In genomic region chr7:139232893-139233292, GRCh38 we compare ENCODE assay signal across 8 cellular contexts. TPM values are rescaled to one million over a fixed set of nuclear protein-coding genes. Genes with fewer than 3 reads are reported as not detected.
DNase-seq lines count a peak whose midpoint lies in the region; ATAC-seq lines count a peak whose summit lies in the region.

No MANE protein-coding gene starts in this region.

- no peak overlapping the region for H2BK120ac ChIP-seq in neuronal stem cell (ENCODE audit: low read depth, low read length)

- no peaks in the 10 kb centered on the region for H3K27me3 Mint-ChIP-seq in T-cell

- no peak overlapping the region for H4K91ac ChIP-seq in neuronal stem cell (ENCODE audit: low read depth, low read length, poor library complexity)

- H3K36me3 ChIP-seq in neuronal stem cell (replicated peaks in 1 of 2; ENCODE audit: control insufficient read depth in 2 of 2, insufficient read depth in 2 of 2, low read length in 2 of 2): peaks cover 2 to 16% of the 10 kb centered on the region in 2 donors

- H3K4me3 ChIP-seq in right cardiac atrium (ENCODE audit: low read length) (peak overlapping the region; percentile 39), neuronal stem cell (ENCODE audit: low read length in 2 of 2) (peak overlapping the region in 1 of 2 donors; percentile 99)

- H3K27me3 ChIP-seq in right cardiac atrium (ENCODE audit: control insufficient read depth, insufficient read depth) (no peaks in the 10 kb centered on the region), neuronal stem cell (ENCODE audit: control insufficient read depth in 3 of 3, insufficient read depth in 3 of 3, low read depth in 1 of 3, low read length in 3 of 3) (no peaks in the 10 kb centered on the region)

- no peaks in the 10 kb centered on the region for H3K9me3 Mint-ChIP-seq in T-cell

- peaks cover 18% of the 10 kb centered on the region for H3K36me3 Mint-ChIP-seq in T-cell

- no peaks in the 10 kb centered on the region for H3K9me3 ChIP-seq in right cardiac atrium (ENCODE audit: control insufficient read depth, low read length)
- no peaks in the 10 kb centered on the region for H3K9me3 ChIP-seq in neuronal stem cell (replicated peaks in 1 of 2; ENCODE audit: control insufficient read depth in 2 of 2, insufficient read depth in 1 of 2, low read depth in 1 of 2, low read length in 2 of 2)

- H4K8ac ChIP-seq in neuronal stem cell (ENCODE audit: low read depth, low read length): no peak overlapping the region

- no peak overlapping the region for H3K4me2 ChIP-seq in neuronal stem cell (ENCODE audit: insufficient read depth, low read length, poor library complexity, severe bottlenecking)

- H3K79me1 ChIP-seq in neuronal stem cell (ENCODE audit: low read depth, low read length): peaks cover 10% of the 10 kb centered on the region

- no peak overlapping the region for H2BK5ac ChIP-seq in neuronal stem cell (ENCODE audit: low read length)

- intact Hi-C loops in right cardiac atrium (cut with DNase I) (no loop called here), cardiac septum (cut with DNase I) (loop anchor here (5.0 kb wide), 1 partner anchor 109 kb away; the partner anchor contains the start of gene FMC1)

- no peak overlapping the region for H2BK12ac ChIP-seq in neuronal stem cell (ENCODE audit: low read length)

- 29% methylated on average over 2 of the region's 2 CpGs for WGBS in right cardiac atrium
- WGBS in neuronal stem cell (ENCODE audit: extremely low coverage in 2 of 2, insufficient read length in 2 of 2, insufficient replicate concordance in 1 of 2), 2 donors: no CpG with 5 or more reads among the region's 2 CpGs

- CTCF ChIA-PET in T-cell (lab: Charles Lee): no interaction called here

- H3K14ac ChIP-seq in neuronal stem cell (ENCODE audit: low read length): no peak overlapping the region

- H3K27ac ChIP-seq in right cardiac atrium (ENCODE audit: low read length): no peak overlapping the region
- H3K27ac ChIP-seq in neuronal stem cell (replicated peaks; ENCODE audit: low read length): no peak overlapping the region

- H2BK15ac ChIP-seq in neuronal stem cell (ENCODE audit: low read length): no peak overlapping the region

- H2AFZ ChIP-seq in neuronal stem cell (ENCODE audit: low read length): no peak overlapping the region

- no peak overlapping the region for H3K23ac ChIP-seq in neuronal stem cell (ENCODE audit: low read depth, low read length, poor library complexity)

- peak overlapping the region; percentile 91 to 99 (median 93) for H3K4me3 Mint-ChIP-seq in T-cell

- peaks cover 39 to 44% (median 40%) of the 10 kb centered on the region in 3 donors for H3K4me1 Mint-ChIP-seq in T-cell

- no peak overlapping the region for H2AK5ac ChIP-seq in neuronal stem cell (ENCODE audit: low read depth, low read length)

- POLR2A ChIA-PET in T-cell (lab: Charles Lee): interaction anchor here in 1 of 2 donors (0.7 kb wide), 1 partner anchor 36 kb away, joined by 4 read pairs; no protein-coding TSS in a partner anchor

- H3K4ac ChIP-seq in neuronal stem cell (ENCODE audit: low read length): no peak overlapping the region

- no peak for ATAC-seq in right cardiac atrium
- ATAC-seq in T-cell (replicated peaks in 1 of 4): no peak
- ATAC-seq in HG02870 (IDR thresholded peaks at IDR 0.05; ENCODE audit: unreplicated experiment): no peak
- ATAC-seq in GM19467 (IDR thresholded peaks at IDR 0.05; ENCODE audit: unreplicated experiment): no peak

- no peak overlapping the region for H3K18ac ChIP-seq in neuronal stem cell (ENCODE audit: low read length)

- H3K4me1 ChIP-seq in right cardiac atrium (ENCODE audit: control insufficient read depth, insufficient read depth, low read length) (no peaks in the 10 kb centered on the region), neuronal stem cell (ENCODE audit: control insufficient read depth in 2 of 2, insufficient read depth in 1 of 2, low read depth in 1 of 2, low read length in 2 of 2) (peaks cover 0 to 5% of the 10 kb centered on the region in 2 donors)

- DNase-seq in right cardiac atrium (no peak), cardiac septum (ENCODE audit: low spot score) (no peak), T-cell (no peak), glomerular visceral epithelial cell (ENCODE audit: extremely low spot score) (peak; percentile 2), neuronal stem cell (ENCODE audit: low spot score) (no peak), cerebellum (ENCODE audit: low spot score) (no peak)

- H3K9ac ChIP-seq in neuronal stem cell (ENCODE audit: low read depth, low read length, poor library complexity): no peak overlapping the region

- peak overlapping the region in 1 of 2 donors; percentile 55 for H3K27ac Mint-ChIP-seq in T-cell

RNA-seq across cellular contexts. Expression of gene UBN2, which starts 1.9 kb away (rescaled TPM):
- total RNA-seq in right cardiac atrium: 10 to 100 TPM; 14.1 to 20.2 (median 16.0) TPM
- polyA plus RNA-seq in right cardiac atrium: 3.1 TPM
- 20.2 TPM for total RNA-seq in cardiac septum
- total RNA-seq in T-cell: 10 to 100 TPM; 16.1 to 21.7 (median 17.7) TPM
- 7.2 TPM for polyA plus RNA-seq in neuronal stem cell (2013, experiment 1 of 2)
- 9.2 TPM for polyA plus RNA-seq in neuronal stem cell (2013, experiment 2 of 2)
- 31.9 TPM for total RNA-seq in cerebellum
